Comparison of ENCODE assay signal across 1 cellular context in genomic region chr5:173035904-173036707, GRCh38.
TF ChIP-seq lines count a peak whose summit lies in the region.

No MANE protein-coding gene starts in this region.

TF ChIP-seq in GM23338, 12 proteins besides CTCF, POLR2A, EP300 and RAD21 (continued from another document):
- TF ChIP-seq ZNF462 (CRISPR knock-in tag; IDR thresholded peaks at IDR 0.05) (no peak), ETS1 (IDR thresholded peaks at IDR 0.05) (no peak)
